In the genomic region with DNA sequence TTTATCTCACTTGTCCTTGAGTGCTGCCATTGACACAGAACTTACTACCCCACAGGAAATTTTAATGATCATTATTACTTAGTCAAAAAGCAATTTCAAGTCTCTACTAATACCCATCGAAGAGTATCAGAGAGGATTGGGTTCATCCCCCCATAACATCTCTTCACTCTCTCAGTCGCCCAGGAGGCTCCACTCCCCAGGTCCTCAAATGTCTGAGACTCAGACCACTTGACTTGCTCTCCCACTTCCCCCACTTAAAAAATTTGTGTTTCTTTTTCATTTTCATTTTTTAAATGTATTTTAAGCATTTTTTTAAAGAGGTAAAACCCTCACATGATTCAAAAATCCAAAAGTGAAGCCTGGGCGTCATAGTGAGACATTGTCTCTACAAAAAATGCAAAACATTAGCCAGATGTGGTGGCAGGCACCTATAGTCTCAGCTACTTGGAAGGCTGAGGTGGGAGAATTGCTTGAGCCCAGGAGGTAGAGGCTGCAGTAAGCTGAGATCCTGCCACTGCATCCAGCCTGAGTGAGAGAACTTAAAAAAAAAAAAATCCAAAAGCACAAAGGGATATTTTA, we compare ENCODE assay signal across 21 cellular contexts.
DNase-seq lines count a peak whose midpoint lies in the region; ATAC-seq and TF ChIP-seq lines count a peak whose summit lies in the region.
"Had no signal": no experiment of that assay in that cellular context is flagged by ENCODE, and none has a peak within 500 bp of the region (broad histone marks: within the 10 kb centered on the region; RNA-seq: fewer than 3 reads in every experiment).

No MANE protein-coding gene starts in this region.

- H3K4me1 ChIP-seq in effector memory CD4-positive, alpha-beta T cell (ENCODE audit: control insufficient read depth, insufficient read depth, low read length, poor library complexity, severe bottlenecking) = no peaks in the 10 kb centered on the region
- H3K4me1 ChIP-seq: BLaER1 treated with 17β-estradiol and CSF1 and Interleukin-3, amounts not matched to agents 10 nM and 100 nM; parathyroid adenoma; tibial artery had no signal

- no peak for DNase-seq in RWPE1 (ENCODE audit: low spot score)
- no peak for DNase-seq in anterior cingulate cortex (lab: John Stamatoyannopoulos, UW)
- no peak for DNase-seq in effector memory CD4-positive, alpha-beta T cell
- no peak for DNase-seq in NCI-H2196 (lab: John Stamatoyannopoulos, UW; ENCODE audit: unreplicated experiment)
- DNase-seq: activated CD4-positive, alpha-beta memory T cell treated with anti-CD3 and anti-CD28 coated beads, Interleukin-2, amount 10 ng/mL, durations not matched to agents 7 days and 5 days; activated T-cell treated with anti-CD3 and anti-CD28 coated beads, Interleukin-2, amount 50 U/mL, for 4 hours; endodermal cell; H7; KBM-7; lower lobe of right lung; NCI-H526 treated with DMSO at 0.1 percent for 48 hours; SIG-M5; stimulated activated naive CD4-positive, alpha-beta T cell treated with Interleukin-2 at 50 U/mL for 16 hours; tibial artery had no signal

- POLR2A ChIA-PET in RWPE1 (lab: Yijun Ruan, JAX; ENCODE audit: low non-redundant PET) = no interaction called here

- H3K27ac ChIP-seq in C4-2B = peak overlapping the region; percentile 68; the same call in 1 of the 2 replicates
- H3K27ac ChIP-seq in RWPE1 = no peak overlapping the region
- H3K27ac ChIP-seq in effector memory CD4-positive, alpha-beta T cell (ENCODE audit: insufficient read depth, low read length, poor library complexity, severe bottlenecking) = no peak overlapping the region
- H3K27ac ChIP-seq: BLaER1 treated with 17β-estradiol and CSF1 and Interleukin-3, amounts not matched to agents 10 nM and 100 nM; lower lobe of right lung; parathyroid adenoma; tibial artery had no signal

- H3K36me3 ChIP-seq in effector memory CD4-positive, alpha-beta T cell (ENCODE audit: control insufficient read depth, insufficient read depth, low read length) = no peaks in the 10 kb centered on the region
- H3K36me3 ChIP-seq: BLaER1 treated with 17β-estradiol and CSF1 and Interleukin-3, amounts not matched to agents 10 nM and 100 nM; lower lobe of right lung had no signal

- TF ChIP-seq CTCF in C4-2B (conservative IDR thresholded peaks at IDR 0.05) (no peak), RWPE1 (conservative IDR thresholded peaks at IDR 0.05; ENCODE audit: low read depth) (no peak)

- no peaks in the 10 kb centered on the region for H3K27me3 ChIP-seq in effector memory CD4-positive, alpha-beta T cell (replicated peaks; ENCODE audit: control insufficient read depth, insufficient read depth, low read length, poor library complexity, severe bottlenecking)
- H3K27me3 ChIP-seq: BLaER1 treated with 17β-estradiol and CSF1 and Interleukin-3, amounts not matched to agents 10 nM and 100 nM; tibial artery had no signal

- no peak overlapping the region for H3K4me3 ChIP-seq in effector memory CD4-positive, alpha-beta T cell (ENCODE audit: insufficient read depth, low read depth, low read length, poor library complexity, severe bottlenecking)
- H3K4me3 ChIP-seq: BLaER1 treated with 17β-estradiol and CSF1 and Interleukin-3, amounts not matched to agents 10 nM and 100 nM; lower lobe of right lung; tibial artery had no signal

- CTCF ChIA-PET in RWPE1 (lab: Yijun Ruan, JAX) = interaction anchor here (0.6 to 1.0 kb wide), 4 partner anchors 50 to 377 kb away, joined by 3 read pairs; no protein-coding TSS in a partner anchor

- ATAC-seq in GM19035 (IDR thresholded peaks at IDR 0.05; ENCODE audit: unreplicated experiment) (peak; percentile 59), HG02642 (IDR thresholded peaks at IDR 0.05; ENCODE audit: poor library complexity, unreplicated experiment) (peak; percentile 59), HG03442 (IDR thresholded peaks at IDR 0.05; ENCODE audit: unreplicated experiment) (peak; percentile 59)
- ATAC-seq: activated T-cell treated with anti-CD3 and anti-CD28 coated beads, Interleukin-2, amount 50 U/mL, for 4 hours; lower lobe of right lung; WTC11 had no signal

- H3K9me3 ChIP-seq in effector memory CD4-positive, alpha-beta T cell (ENCODE audit: control insufficient read depth, low read length) = no peaks in the 10 kb centered on the region
- H3K9me3 ChIP-seq: BLaER1 treated with 17β-estradiol and CSF1 and Interleukin-3, amounts not matched to agents 10 nM and 100 nM; lower lobe of right lung; tibial artery had no signal
